18 cellular contexts compared by ENCODE assay signal in genomic region chr3:99854899-99855298, GRCh38.
"Had no signal": no experiment of that assay in that cellular context is flagged by ENCODE, and none has a peak within 500 bp of the region (broad histone marks: within the 10 kb centered on the region; RNA-seq: fewer than 3 reads in every experiment).

No MANE protein-coding gene starts in this region.

- H3K9me3 ChIP-seq: mucosa of descending colon, vagina had no signal

- ATAC-seq: activated CD4-positive, alpha-beta T cell treated with anti-CD3 and anti-CD28 coated beads for 36 hours; activated CD8-positive, alpha-beta memory T cell treated with anti-CD3 and anti-CD28 coated beads, Interleukin-2, amount 10 ng/mL, durations not matched to agents 7 days and 5 days; activated naive CD4-positive, alpha-beta T cell treated with anti-CD3 and anti-CD28 coated beads, Interleukin-2, amount 50 U/mL, for 72 hours; mucosa of descending colon; naive thymus-derived CD4-positive, alpha-beta T cell; stimulated activated memory B cell treated with anti-CD40 and anti-IgM and Interleukin-4, amounts not matched to agents 10 μg/mL and 1 μg/mL and 100 μg/mL, for 72 hours had no signal

- H3K36me3 ChIP-seq: cardiac muscle cell, ovary, vagina had no signal

- H3K4me3 ChIP-seq: cardiac muscle cell, esophagus muscularis mucosa, left ventricle myocardium inferior, mucosa of descending colon, ovary, tibial artery, vagina had no signal

- FAIRE-seq: colon had no signal

- H3K27ac ChIP-seq: cardiac muscle cell, left ventricle myocardium inferior, ovary, vagina, VCaP had no signal

- DNase-seq: activated CD4-positive, alpha-beta memory T cell treated with anti-CD3 and anti-CD28 coated beads for 36 hours; activated CD4-positive, alpha-beta T cell treated with anti-CD3 and anti-CD28 coated beads for 36 hours; activated CD8-positive, alpha-beta memory T cell treated with anti-CD3 and anti-CD28 coated beads, Interleukin-2, amount 10 ng/mL, durations not matched to agents 7 days and 5 days; activated T-cell treated with anti-CD3 and anti-CD28 coated beads, Interleukin-2, amount 50 U/mL, for 1 hour; effector CD4-positive, alpha-beta T cell; glutamatergic neuron; left ventricle myocardium inferior; mucosa of descending colon; naive thymus-derived CD4-positive, alpha-beta T cell; ovary; tibial artery had no signal

- H3K27me3 ChIP-seq: cardiac muscle cell, esophagus muscularis mucosa, ovary, tibial artery, vagina had no signal
